ENCODE assay signal across 8 cellular contexts in the genomic region with DNA sequence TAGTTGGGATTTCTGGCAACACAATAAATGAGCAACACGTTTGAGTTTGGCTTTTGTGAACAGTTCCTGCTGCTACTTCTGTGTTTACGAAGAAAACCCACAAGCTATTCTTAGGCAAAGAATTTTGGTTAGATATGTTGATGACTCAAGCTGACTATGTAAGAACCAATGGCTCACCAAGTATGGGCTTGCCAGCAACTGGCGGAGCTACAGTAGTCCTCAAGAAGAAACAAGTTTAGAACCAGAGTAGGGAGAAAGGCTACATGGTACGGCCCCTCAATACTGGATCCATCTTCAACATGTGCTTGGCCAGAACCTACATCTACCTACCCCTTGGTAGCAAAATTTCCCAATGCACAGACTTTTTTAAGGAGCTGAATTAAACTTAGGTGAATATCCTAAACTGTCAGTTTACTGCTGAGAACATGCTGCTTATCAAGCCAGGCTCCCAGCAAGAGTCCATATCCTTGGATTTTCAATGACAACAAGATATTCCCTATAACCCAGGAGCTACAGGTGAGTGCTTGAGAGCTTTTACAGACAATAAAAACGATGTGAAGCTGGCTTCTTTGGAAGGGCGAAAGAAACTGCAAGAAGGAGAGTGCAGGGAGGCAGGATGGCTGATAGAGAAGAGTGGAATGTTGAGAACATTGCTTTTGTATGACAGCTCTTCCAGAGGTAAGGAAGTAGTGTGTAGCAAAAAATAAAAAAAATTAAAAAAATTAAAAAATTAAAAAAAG.
DNase-seq lines count a peak whose midpoint lies in the region; ATAC-seq and TF ChIP-seq lines count a peak whose summit lies in the region.

No MANE protein-coding gene starts in this region.

- peak overlapping the region; percentile 39 to 80 (median 64) for H3K27ac ChIP-seq in gastrocnemius medialis
- H3K27ac ChIP-seq in CD8-positive, alpha-beta T cell (ENCODE audit: low read depth, low read length), result no peak overlapping the region

- no peak overlapping the region for H3K27ac Mint-ChIP-seq in activated CD4-positive, alpha-beta T cell treated with anti-CD3 and anti-CD28 coated beads for 36 hours
- H3K27ac Mint-ChIP-seq in CD8-positive, alpha-beta T cell, result no peak overlapping the region

- peaks cover 7% of the 10 kb centered on the region for H3K36me3 Mint-ChIP-seq in activated CD4-positive, alpha-beta T cell treated with anti-CD3 and anti-CD28 coated beads for 36 hours (ENCODE audit: low read depth)
- H3K36me3 Mint-ChIP-seq in CD8-positive, alpha-beta T cell, result peaks cover 56% of the 10 kb centered on the region

- peaks cover 33 to 42% of the 10 kb centered on the region in 2 donors for H3K4me1 ChIP-seq in gastrocnemius medialis
- no peaks in the 10 kb centered on the region for H3K4me1 ChIP-seq in CD8-positive, alpha-beta T cell (ENCODE audit: insufficient read depth, low read length)

- intact Hi-C loops in activated CD4-positive, alpha-beta T cell treated with anti-CD3 and anti-CD28 coated beads for 36 hours (cut with DNase I, micrococcal nuclease), result no loop called here
- intact Hi-C loops in gastrocnemius medialis (cut with DNase I; ENCODE audit: low total_unique reads), result loop anchor here (5.0 kb wide), 2 partner anchors 62 to 92 kb away; no protein-coding TSS in a partner anchor
- intact Hi-C loops in CD8-positive, alpha-beta T cell (cut with DNase I, micrococcal nuclease), result no loop called here

- TF ChIP-seq POLR2A in gastrocnemius medialis (IDR thresholded peaks at IDR 0.05), result no peak

- peak; percentile 19 for DNase-seq in activated CD4-positive, alpha-beta T cell treated with anti-CD3 and anti-CD28 coated beads for 36 hours
- no peak for DNase-seq in activated CD4-positive, alpha-beta T cell treated with anti-CD3 and anti-CD28 coated beads for 4 hours
- DNase-seq in SIG-M5 treated with dmso at 0.1 percent for 504 hours (lab: John Stamatoyannopoulos, UW; ENCODE audit: unreplicated experiment) (peak; percentile 82), fibroblast of the aortic adventitia (ENCODE audit: low read depth) (peak; percentile 97), gastrocnemius medialis (peak; percentile 71)
- no peak for DNase-seq in CD8-positive, alpha-beta T cell

- no peaks in the 10 kb centered on the region for H3K9me3 Mint-ChIP-seq in activated CD4-positive, alpha-beta T cell treated with anti-CD3 and anti-CD28 coated beads for 36 hours (ENCODE audit: low read depth)
- no peaks in the 10 kb centered on the region for H3K9me3 Mint-ChIP-seq in CD8-positive, alpha-beta T cell

- H3K27me3 ChIP-seq in gastrocnemius medialis, result no peaks in the 10 kb centered on the region
- no peaks in the 10 kb centered on the region for H3K27me3 ChIP-seq in CD8-positive, alpha-beta T cell (ENCODE audit: insufficient read depth, low read length)

- H3K36me3 ChIP-seq in gastrocnemius medialis, result no peaks in the 10 kb centered on the region
- no peaks in the 10 kb centered on the region for H3K36me3 ChIP-seq in CD8-positive, alpha-beta T cell (ENCODE audit: insufficient read depth, low read length)

- no peak for TF ChIP-seq CTCF in fibroblast of the aortic adventitia (IDR thresholded peaks at IDR 0.05; ENCODE audit: insufficient read depth, low read length)
- TF ChIP-seq CTCF in gastrocnemius medialis (IDR thresholded peaks at IDR 0.05 in 4 of 5, conservative IDR thresholded peaks at IDR 0.05 in 1 of 5), result no peak
- TF ChIP-seq CTCF in CD8-positive, alpha-beta T cell (IDR thresholded peaks at IDR 0.05), result no peak

- CTCF ChIA-PET in activated CD4-positive, alpha-beta T cell treated with anti-CD3 and anti-CD28 coated beads for 36 hours (lab: Charles Lee), result interaction anchor here (0.9 to 1.3 kb wide), 4 partner anchors 12 to 43 kb away, joined by 3 to 4 read pairs (median 4); no protein-coding TSS in a partner anchor
- CTCF ChIA-PET in CD8-positive, alpha-beta T cell (lab: Charles Lee), result no interaction called here

- ATAC-seq in activated CD4-positive, alpha-beta T cell treated with anti-CD3 and anti-CD28 coated beads for 36 hours, result peak; percentile 88
- ATAC-seq in HG02981 (IDR thresholded peaks at IDR 0.05; ENCODE audit: unreplicated experiment) (peak; percentile 74), gastrocnemius medialis (peak; percentile 94 to 99), GM19397 (IDR thresholded peaks at IDR 0.05; ENCODE audit: unreplicated experiment) (no peak)
- no peak for ATAC-seq in CD8-positive, alpha-beta T cell

- H3K4me3 ChIP-seq in fibroblast of the aortic adventitia (ENCODE audit: low read depth, low read length) (peak overlapping the region; percentile 23), gastrocnemius medialis (peak overlapping the region in 2 of 4 donors; percentile 3 to 5)
- H3K4me3 ChIP-seq in CD8-positive, alpha-beta T cell (ENCODE audit: low read depth, low read length), result no peak overlapping the region

- in situ Hi-C loops in gastrocnemius medialis (cut with MboI; ENCODE audit: low sequenced_read_pairs in 4 of 4), result no loop called here

- POLR2A ChIA-PET in activated CD4-positive, alpha-beta T cell treated with anti-CD3 and anti-CD28 coated beads for 36 hours (lab: Charles Lee), result no interaction called here
- POLR2A ChIA-PET in CD8-positive, alpha-beta T cell (lab: Charles Lee), result interaction anchor here (0.9 kb wide), 1 partner anchor 11 kb away, joined by 4 read pairs; no protein-coding TSS in a partner anchor

- H3K4me1 Mint-ChIP-seq in activated CD4-positive, alpha-beta T cell treated with anti-CD3 and anti-CD28 coated beads for 36 hours, result peaks cover 6% of the 10 kb centered on the region
- peaks cover 2% of the 10 kb centered on the region for H3K4me1 Mint-ChIP-seq in CD8-positive, alpha-beta T cell (ENCODE audit: low read depth)

- H3K4me3 Mint-ChIP-seq in activated CD4-positive, alpha-beta T cell treated with anti-CD3 and anti-CD28 coated beads for 36 hours, result no peak overlapping the region
- H3K4me3 Mint-ChIP-seq in CD8-positive, alpha-beta T cell, result no peak overlapping the region

- H3K27me3 Mint-ChIP-seq in activated CD4-positive, alpha-beta T cell treated with anti-CD3 and anti-CD28 coated beads for 36 hours, result no peaks in the 10 kb centered on the region
- H3K27me3 Mint-ChIP-seq in CD8-positive, alpha-beta T cell (ENCODE audit: low read depth), result no peaks in the 10 kb centered on the region

- H3K9me3 ChIP-seq in gastrocnemius medialis, result no peaks in the 10 kb centered on the region
- no peaks in the 10 kb centered on the region for H3K9me3 ChIP-seq in CD8-positive, alpha-beta T cell (ENCODE audit: low read length)

Comparison
In these comparisons a context has a peak if more than half of its experiments do, and no peak if none do; other contexts are left out.
1. DNase-seq: peak in activated CD4-positive, alpha-beta T cell treated with anti-CD3 and anti-CD28 coated beads for 36 hours (single experiment), SIG-M5 treated with dmso at 0.1 percent for 504 hours (single experiment), fibroblast of the aortic adventitia (single experiment) and gastrocnemius medialis (2 of 2); none in activated CD4-positive, alpha-beta T cell treated with anti-CD3 and anti-CD28 coated beads for 4 hours (0 of 2) and CD8-positive, alpha-beta T cell (0 of 7).
2. ATAC-seq: peak in activated CD4-positive, alpha-beta T cell treated with anti-CD3 and anti-CD28 coated beads for 36 hours (single experiment), HG02981 (single experiment) and gastrocnemius medialis (2 of 2); none in CD8-positive, alpha-beta T cell (single experiment) and GM19397 (single experiment).